Comparison of ENCODE assay signal across 1 cellular context in the genomic region with DNA sequence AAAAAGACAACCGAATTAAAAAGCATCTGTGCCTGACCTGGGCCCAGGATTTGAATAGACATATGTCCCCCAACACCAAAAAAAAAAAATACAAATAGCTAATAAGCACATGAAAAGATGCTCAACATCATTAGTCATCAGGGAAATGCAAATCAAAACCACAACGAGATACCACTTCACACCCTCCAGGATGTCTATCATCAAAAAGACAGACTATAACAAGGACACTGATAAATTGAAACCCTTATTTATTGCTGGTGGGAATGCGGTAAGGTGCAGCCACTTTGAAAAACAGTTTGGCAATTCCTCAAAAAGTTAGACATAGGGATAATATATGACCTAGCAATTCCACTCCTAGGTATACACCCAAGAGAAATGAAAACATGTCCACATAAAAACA.
TF ChIP-seq lines count a peak whose summit lies in the region.

No MANE protein-coding gene starts in this region.

TF ChIP-seq in GM23338, 12 proteins besides CTCF, POLR2A, EP300 and RAD21 (continued from another document):
- TF ChIP-seq, protein P1, sequence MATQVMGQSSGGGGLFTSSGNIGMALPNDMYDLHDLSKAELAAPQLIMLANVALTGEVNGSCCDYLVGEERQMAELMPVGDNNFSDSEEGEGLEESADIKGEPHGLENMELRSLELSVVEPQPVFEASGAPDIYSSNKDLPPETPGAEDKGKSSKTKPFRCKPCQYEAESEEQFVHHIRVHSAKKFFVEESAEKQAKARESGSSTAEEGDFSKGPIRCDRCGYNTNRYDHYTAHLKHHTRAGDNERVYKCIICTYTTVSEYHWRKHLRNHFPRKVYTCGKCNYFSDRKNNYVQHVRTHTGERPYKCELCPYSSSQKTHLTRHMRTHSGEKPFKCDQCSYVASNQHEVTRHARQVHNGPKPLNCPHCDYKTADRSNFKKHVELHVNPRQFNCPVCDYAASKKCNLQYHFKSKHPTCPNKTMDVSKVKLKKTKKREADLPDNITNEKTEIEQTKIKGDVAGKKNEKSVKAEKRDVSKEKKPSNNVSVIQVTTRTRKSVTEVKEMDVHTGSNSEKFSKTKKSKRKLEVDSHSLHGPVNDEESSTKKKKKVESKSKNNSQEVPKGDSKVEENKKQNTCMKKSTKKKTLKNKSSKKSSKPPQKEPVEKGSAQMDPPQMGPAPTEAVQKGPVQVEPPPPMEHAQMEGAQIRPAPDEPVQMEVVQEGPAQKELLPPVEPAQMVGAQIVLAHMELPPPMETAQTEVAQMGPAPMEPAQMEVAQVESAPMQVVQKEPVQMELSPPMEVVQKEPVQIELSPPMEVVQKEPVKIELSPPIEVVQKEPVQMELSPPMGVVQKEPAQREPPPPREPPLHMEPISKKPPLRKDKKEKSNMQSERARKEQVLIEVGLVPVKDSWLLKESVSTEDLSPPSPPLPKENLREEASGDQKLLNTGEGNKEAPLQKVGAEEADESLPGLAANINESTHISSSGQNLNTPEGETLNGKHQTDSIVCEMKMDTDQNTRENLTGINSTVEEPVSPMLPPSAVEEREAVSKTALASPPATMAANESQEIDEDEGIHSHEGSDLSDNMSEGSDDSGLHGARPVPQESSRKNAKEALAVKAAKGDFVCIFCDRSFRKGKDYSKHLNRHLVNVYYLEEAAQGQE (IDR thresholded peaks at IDR 0.05; ENCODE audit: unreplicated experiment) = no peak
- TF ChIP-seq CREB1 (CRISPR knock-in tag; IDR thresholded peaks at IDR 0.05; ENCODE audit: low read depth) = no peak
- no peak for TF ChIP-seq EZH2phosphoT487 (IDR thresholded peaks at IDR 0.05; ENCODE audit: unreplicated experiment)
- TF ChIP-seq, protein P2, sequence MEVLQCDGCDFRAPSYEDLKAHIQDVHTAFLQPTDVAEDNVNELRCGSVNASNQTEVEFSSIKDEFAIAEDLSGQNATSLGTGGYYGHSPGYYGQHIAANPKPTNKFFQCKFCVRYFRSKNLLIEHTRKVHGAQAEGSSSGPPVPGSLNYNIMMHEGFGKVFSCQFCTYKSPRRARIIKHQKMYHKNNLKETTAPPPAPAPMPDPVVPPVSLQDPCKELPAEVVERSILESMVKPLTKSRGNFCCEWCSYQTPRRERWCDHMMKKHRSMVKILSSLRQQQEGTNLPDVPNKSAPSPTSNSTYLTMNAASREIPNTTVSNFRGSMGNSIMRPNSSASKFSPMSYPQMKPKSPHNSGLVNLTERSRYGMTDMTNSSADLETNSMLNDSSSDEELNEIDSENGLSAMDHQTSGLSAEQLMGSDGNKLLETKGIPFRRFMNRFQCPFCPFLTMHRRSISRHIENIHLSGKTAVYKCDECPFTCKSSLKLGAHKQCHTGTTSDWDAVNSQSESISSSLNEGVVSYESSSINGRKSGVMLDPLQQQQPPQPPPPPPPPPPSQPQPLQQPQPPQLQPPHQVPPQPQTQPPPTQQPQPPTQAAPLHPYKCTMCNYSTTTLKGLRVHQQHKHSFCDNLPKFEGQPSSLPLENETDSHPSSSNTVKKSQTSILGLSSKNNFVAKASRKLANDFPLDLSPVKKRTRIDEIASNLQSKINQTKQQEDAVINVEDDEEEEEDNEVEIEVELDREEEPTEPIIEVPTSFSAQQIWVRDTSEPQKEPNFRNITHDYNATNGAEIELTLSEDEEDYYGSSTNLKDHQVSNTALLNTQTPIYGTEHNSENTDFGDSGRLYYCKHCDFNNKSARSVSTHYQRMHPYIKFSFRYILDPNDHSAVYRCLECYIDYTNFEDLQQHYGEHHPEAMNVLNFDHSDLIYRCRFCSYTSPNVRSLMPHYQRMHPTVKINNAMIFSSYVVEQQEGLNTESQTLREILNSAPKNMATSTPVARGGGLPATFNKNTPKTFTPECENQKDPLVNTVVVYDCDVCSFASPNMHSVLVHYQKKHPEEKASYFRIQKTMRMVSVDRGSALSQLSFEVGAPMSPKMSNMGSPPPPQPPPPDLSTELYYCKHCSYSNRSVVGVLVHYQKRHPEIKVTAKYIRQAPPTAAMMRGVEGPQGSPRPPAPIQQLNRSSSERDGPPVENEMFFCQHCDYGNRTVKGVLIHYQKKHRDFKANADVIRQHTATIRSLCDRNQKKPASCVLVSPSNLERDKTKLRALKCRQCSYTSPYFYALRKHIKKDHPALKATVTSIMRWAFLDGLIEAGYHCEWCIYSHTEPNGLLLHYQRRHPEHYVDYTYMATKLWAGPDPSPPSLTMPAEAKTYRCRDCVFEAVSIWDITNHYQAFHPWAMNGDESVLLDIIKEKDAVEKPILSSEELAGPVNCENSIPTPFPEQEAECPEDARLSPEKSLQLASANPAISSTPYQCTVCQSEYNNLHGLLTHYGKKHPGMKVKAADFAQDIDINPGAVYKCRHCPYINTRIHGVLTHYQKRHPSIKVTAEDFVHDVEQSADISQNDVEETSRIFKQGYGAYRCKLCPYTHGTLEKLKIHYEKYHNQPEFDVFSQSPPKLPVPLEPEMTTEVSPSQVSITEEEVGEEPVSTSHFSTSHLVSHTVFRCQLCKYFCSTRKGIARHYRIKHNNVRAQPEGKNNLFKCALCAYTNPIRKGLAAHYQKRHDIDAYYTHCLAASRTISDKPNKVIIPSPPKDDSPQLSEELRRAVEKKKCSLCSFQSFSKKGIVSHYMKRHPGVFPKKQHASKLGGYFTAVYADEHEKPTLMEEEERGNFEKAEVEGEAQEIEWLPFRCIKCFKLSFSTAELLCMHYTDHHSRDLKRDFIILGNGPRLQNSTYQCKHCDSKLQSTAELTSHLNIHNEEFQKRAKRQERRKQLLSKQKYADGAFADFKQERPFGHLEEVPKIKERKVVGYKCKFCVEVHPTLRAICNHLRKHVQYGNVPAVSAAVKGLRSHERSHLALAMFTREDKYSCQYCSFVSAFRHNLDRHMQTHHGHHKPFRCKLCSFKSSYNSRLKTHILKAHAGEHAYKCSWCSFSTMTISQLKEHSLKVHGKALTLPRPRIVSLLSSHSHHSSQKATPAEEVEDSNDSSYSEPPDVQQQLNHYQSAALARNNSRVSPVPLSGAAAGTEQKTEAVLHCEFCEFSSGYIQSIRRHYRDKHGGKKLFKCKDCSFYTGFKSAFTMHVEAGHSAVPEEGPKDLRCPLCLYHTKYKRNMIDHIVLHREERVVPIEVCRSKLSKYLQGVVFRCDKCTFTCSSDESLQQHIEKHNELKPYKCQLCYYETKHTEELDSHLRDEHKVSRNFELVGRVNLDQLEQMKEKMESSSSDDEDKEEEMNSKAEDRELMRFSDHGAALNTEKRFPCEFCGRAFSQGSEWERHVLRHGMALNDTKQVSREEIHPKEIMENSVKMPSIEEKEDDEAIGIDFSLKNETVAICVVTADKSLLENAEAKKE (CRISPR knock-in tag; IDR thresholded peaks at IDR 0.05) = no peak
TF ChIP-seq in GM23338: peak in this region for 0.
